ENCODE assay signal across 1 cellular context in the genomic region with DNA sequence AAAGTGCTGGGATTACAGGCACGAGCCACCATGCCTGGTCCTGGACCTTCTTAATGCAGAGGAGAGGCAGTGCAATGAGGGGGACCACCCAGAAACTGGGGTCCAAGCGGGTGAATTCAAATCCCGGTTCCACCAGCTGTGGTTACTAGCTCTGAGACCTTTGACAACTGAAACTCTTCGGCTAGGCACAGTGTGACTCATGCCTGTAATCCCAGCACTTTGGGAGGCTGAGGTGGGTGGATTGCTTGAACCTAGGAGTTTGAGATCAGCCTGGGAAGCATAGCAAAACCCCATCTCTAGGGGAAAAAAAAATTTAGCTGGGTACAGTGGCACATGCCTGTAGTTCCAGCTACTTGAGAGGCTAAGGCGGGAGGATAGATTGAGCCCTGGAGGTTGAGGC.
TF ChIP-seq lines count a peak whose summit lies in the region.

No MANE protein-coding gene starts in this region.

TF ChIP-seq in IMR-90, 13 proteins besides CTCF, POLR2A, EP300 and RAD21:
- no peak for TF ChIP-seq NFE2L2 (IDR thresholded peaks at IDR 0.05; ENCODE audit: low read depth, low read length)
- TF ChIP-seq MXI1 (IDR thresholded peaks at IDR 0.05; ENCODE audit: borderline replicate concordance, low read depth, low read length) = no peak
- no peak for TF ChIP-seq MAZ (IDR thresholded peaks at IDR 0.05; ENCODE audit: borderline replicate concordance, low read depth, low read length)
- no peak for TF ChIP-seq RFX5 (IDR thresholded peaks at IDR 0.05; ENCODE audit: low read depth, low read length)
- TF ChIP-seq ELK1 (IDR thresholded peaks at IDR 0.05; ENCODE audit: borderline replicate concordance, low read depth, low read length) = no peak
- no peak for TF ChIP-seq CEBPB (IDR thresholded peaks at IDR 0.05; ENCODE audit: low read depth, low read length)
- TF ChIP-seq, protein P1, sequence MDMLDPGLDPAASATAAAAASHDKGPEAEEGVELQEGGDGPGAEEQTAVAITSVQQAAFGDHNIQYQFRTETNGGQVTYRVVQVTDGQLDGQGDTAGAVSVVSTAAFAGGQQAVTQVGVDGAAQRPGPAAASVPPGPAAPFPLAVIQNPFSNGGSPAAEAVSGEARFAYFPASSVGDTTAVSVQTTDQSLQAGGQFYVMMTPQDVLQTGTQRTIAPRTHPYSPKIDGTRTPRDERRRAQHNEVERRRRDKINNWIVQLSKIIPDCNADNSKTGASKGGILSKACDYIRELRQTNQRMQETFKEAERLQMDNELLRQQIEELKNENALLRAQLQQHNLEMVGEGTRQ (IDR thresholded peaks at IDR 0.05; ENCODE audit: low read depth, low read length) = no peak
- TF ChIP-seq SMC3 (IDR thresholded peaks at IDR 0.05; ENCODE audit: low read depth, low read length) = no peak
- TF ChIP-seq RCOR1 (IDR thresholded peaks at IDR 0.05; ENCODE audit: insufficient replicate concordance, low read length) = no peak
- no peak for TF ChIP-seq BHLHE40 (IDR thresholded peaks at IDR 0.05; ENCODE audit: low read depth, low read length)
- no peak for TF ChIP-seq CHD1 (IDR thresholded peaks at IDR 0.05; ENCODE audit: low read depth, low read length)
- no peak for TF ChIP-seq MAFK (IDR thresholded peaks at IDR 0.05; ENCODE audit: low read depth, low read length)
- TF ChIP-seq FOS (IDR thresholded peaks at IDR 0.05; ENCODE audit: low read depth, low read length) = no peak
